1 cellular context compared by ENCODE assay signal in genomic region chr17:76681222-76682137, GRCh38.
TF ChIP-seq lines count a peak whose summit lies in the region.

No MANE protein-coding gene starts in this region.

TF ChIP-seq in HEK293, 187 proteins besides CTCF, POLR2A, EP300 and RAD21 (continued from another document):
- no peak for TF ChIP-seq ZNF155 (tag by site-specific recombination; IDR thresholded peaks at IDR 0.05)
- no peak for TF ChIP-seq ZBTB1 (tag by site-specific recombination; IDR thresholded peaks at IDR 0.05)
- TF ChIP-seq ZNF239 (tag by site-specific recombination; IDR thresholded peaks at IDR 0.05) = no peak
- no peak for TF ChIP-seq SP2 (tag by site-specific recombination; IDR thresholded peaks at IDR 0.05)
- TF ChIP-seq BCL11B (tag by site-specific recombination; IDR thresholded peaks at IDR 0.05; ENCODE audit: low read depth) = no peak
- TF ChIP-seq, protein P1, sequence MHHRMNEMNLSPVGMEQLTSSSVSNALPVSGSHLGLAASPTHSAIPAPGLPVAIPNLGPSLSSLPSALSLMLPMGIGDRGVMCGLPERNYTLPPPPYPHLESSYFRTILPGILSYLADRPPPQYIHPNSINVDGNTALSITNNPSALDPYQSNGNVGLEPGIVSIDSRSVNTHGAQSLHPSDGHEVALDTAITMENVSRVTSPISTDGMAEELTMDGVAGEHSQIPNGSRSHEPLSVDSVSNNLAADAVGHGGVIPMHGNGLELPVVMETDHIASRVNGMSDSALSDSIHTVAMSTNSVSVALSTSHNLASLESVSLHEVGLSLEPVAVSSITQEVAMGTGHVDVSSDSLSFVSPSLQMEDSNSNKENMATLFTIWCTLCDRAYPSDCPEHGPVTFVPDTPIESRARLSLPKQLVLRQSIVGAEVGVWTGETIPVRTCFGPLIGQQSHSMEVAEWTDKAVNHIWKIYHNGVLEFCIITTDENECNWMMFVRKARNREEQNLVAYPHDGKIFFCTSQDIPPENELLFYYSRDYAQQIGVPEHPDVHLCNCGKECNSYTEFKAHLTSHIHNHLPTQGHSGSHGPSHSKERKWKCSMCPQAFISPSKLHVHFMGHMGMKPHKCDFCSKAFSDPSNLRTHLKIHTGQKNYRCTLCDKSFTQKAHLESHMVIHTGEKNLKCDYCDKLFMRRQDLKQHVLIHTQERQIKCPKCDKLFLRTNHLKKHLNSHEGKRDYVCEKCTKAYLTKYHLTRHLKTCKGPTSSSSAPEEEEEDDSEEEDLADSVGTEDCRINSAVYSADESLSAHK (tag by site-specific recombination; IDR thresholded peaks at IDR 0.05) = no peak
- no peak for TF ChIP-seq HOXA7 (CRISPR knock-in tag; IDR thresholded peaks at IDR 0.05; ENCODE audit: borderline replicate concordance)
- no peak for TF ChIP-seq ZNF555 (tag by site-specific recombination; conservative IDR thresholded peaks at IDR 0.05)
- no peak; the same call in 1 of the 2 replicates for TF ChIP-seq OSR2 (tag by site-specific recombination; IDR thresholded peaks at IDR 0.05)
- no peak for TF ChIP-seq ZNF707 (tag by site-specific recombination; IDR thresholded peaks at IDR 0.05)
- TF ChIP-seq, protein P2, sequence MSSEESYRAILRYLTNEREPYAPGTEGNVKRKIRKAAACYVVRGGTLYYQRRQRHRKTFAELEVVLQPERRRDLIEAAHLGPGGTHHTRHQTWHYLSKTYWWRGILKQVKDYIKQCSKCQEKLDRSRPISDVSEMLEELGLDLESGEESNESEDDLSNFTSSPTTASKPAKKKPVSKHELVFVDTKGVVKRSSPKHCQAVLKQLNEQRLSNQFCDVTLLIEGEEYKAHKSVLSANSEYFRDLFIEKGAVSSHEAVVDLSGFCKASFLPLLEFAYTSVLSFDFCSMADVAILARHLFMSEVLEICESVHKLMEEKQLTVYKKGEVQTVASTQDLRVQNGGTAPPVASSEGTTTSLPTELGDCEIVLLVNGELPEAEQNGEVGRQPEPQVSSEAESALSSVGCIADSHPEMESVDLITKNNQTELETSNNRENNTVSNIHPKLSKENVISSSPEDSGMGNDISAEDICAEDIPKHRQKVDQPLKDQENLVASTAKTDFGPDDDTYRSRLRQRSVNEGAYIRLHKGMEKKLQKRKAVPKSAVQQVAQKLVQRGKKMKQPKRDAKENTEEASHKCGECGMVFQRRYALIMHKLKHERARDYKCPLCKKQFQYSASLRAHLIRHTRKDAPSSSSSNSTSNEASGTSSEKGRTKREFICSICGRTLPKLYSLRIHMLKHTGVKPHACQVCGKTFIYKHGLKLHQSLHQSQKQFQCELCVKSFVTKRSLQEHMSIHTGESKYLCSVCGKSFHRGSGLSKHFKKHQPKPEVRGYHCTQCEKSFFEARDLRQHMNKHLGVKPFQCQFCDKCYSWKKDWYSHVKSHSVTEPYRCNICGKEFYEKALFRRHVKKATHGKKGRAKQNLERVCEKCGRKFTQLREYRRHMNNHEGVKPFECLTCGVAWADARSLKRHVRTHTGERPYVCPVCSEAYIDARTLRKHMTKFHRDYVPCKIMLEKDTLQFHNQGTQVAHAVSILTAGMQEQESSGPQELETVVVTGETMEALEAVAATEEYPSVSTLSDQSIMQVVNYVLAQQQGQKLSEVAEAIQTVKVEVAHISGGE (tag by site-specific recombination; conservative IDR thresholded peaks at IDR 0.05; ENCODE audit: low read depth) = no peak
- no peak for TF ChIP-seq ZNF621 (tag by site-specific recombination; IDR thresholded peaks at IDR 0.05)
- peak; percentile 83 for TF ChIP-seq ZIC2 (tag by site-specific recombination; IDR thresholded peaks at IDR 0.05)
- TF ChIP-seq ZBTB20 (tag by site-specific recombination; IDR thresholded peaks at IDR 0.05) = no peak
- TF ChIP-seq ATF2 (tag by site-specific recombination; IDR thresholded peaks at IDR 0.05; ENCODE audit: low read depth) = no peak
- TF ChIP-seq ZSCAN4 (tag by site-specific recombination; IDR thresholded peaks at IDR 0.05) = no peak
- TF ChIP-seq HOXC10 (CRISPR knock-in tag; IDR thresholded peaks at IDR 0.05) = no peak
- TF ChIP-seq ZNF654 (tag by site-specific recombination; IDR thresholded peaks at IDR 0.05; ENCODE audit: low read depth) = peak; percentile 87
- no peak for TF ChIP-seq ZNF112 (tag by site-specific recombination; IDR thresholded peaks at IDR 0.05)
- TF ChIP-seq ZBTB17 (tag by site-specific recombination; IDR thresholded peaks at IDR 0.05) = peak; percentile 60
- peak; percentile 87; the same call in 1 of the 2 replicates for TF ChIP-seq ZNF792 (tag by site-specific recombination; IDR thresholded peaks at IDR 0.05)
- TF ChIP-seq ZNF426 (tag by site-specific recombination; IDR thresholded peaks at IDR 0.05) = no peak
- TF ChIP-seq KLF9 (tag by site-specific recombination; IDR thresholded peaks at IDR 0.05; ENCODE audit: low read depth) = no peak
- 0 out of 2 replicates have a peak, but pooled peaks have one; percentile 16 for TF ChIP-seq ZNF660 (tag by site-specific recombination; IDR thresholded peaks at IDR 0.05)
- no peak for TF ChIP-seq ZNF274 (IDR thresholded peaks at IDR 0.05; ENCODE audit: low read length)
- no peak for TF ChIP-seq ZNF274 (tag by site-specific recombination; IDR thresholded peaks at IDR 0.05; ENCODE audit: borderline replicate concordance)
- TF ChIP-seq ZNF202 (tag by site-specific recombination; IDR thresholded peaks at IDR 0.05; ENCODE audit: borderline replicate concordance) = no peak
- no peak for TF ChIP-seq REPIN1 (tag by site-specific recombination; IDR thresholded peaks at IDR 0.05; ENCODE audit: low read depth)
- no peak for TF ChIP-seq ZNF48 (tag by site-specific recombination; IDR thresholded peaks at IDR 0.05)
- no peak for TF ChIP-seq ZNF530 (tag by site-specific recombination; IDR thresholded peaks at IDR 0.05; ENCODE audit: low read depth)
- TF ChIP-seq SETDB1 (IDR thresholded peaks at IDR 0.05; ENCODE audit: insufficient read length, low read length) = no peak
- TF ChIP-seq ZNF548 (tag by site-specific recombination; IDR thresholded peaks at IDR 0.05) = no peak
- no peak for TF ChIP-seq ZNF785 (tag by site-specific recombination; IDR thresholded peaks at IDR 0.05)
- TF ChIP-seq ZBTB48 (tag by site-specific recombination; IDR thresholded peaks at IDR 0.05) = no peak
- TF ChIP-seq, protein P3, sequence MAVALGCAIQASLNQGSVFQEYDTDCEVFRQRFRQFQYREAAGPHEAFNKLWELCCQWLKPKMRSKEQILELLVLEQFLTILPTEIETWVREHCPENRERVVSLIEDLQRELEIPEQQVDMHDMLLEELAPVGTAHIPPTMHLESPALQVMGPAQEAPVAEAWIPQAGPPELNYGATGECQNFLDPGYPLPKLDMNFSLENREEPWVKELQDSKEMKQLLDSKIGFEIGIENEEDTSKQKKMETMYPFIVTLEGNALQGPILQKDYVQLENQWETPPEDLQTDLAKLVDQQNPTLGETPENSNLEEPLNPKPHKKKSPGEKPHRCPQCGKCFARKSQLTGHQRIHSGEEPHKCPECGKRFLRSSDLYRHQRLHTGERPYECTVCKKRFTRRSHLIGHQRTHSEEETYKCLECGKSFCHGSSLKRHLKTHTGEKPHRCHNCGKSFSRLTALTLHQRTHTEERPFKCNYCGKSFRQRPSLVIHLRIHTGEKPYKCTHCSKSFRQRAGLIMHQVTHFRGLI (tag by site-specific recombination; IDR thresholded peaks at IDR 0.05) = no peak
- TF ChIP-seq KLF8 (tag by site-specific recombination; IDR thresholded peaks at IDR 0.05) = no peak
- no peak for TF ChIP-seq ZNF558 (tag by site-specific recombination; IDR thresholded peaks at IDR 0.05)
- no peak for TF ChIP-seq ZSCAN18 (tag by site-specific recombination; IDR thresholded peaks at IDR 0.05)
- no peak for TF ChIP-seq ZNF76 (tag by site-specific recombination; IDR thresholded peaks at IDR 0.05; ENCODE audit: borderline replicate concordance, low read depth)
- TF ChIP-seq, protein P4, sequence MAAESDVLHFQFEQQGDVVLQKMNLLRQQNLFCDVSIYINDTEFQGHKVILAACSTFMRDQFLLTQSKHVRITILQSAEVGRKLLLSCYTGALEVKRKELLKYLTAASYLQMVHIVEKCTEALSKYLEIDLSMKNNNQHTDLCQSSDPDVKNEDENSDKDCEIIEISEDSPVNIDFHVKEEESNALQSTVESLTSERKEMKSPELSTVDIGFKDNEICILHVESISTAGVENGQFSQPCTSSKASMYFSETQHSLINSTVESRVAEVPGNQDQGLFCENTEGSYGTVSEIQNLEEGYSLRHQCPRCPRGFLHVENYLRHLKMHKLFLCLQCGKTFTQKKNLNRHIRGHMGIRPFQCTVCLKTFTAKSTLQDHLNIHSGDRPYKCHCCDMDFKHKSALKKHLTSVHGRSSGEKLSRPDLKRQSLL (tag by site-specific recombination; IDR thresholded peaks at IDR 0.05) = no peak
- peak; percentile 52; the same call in 1 of the 2 replicates for TF ChIP-seq ZFHX2 (tag by site-specific recombination; conservative IDR thresholded peaks at IDR 0.05)
- no peak for TF ChIP-seq ZNF843 (tag by site-specific recombination; IDR thresholded peaks at IDR 0.05)
- TF ChIP-seq ZNF23 (tag by site-specific recombination; IDR thresholded peaks at IDR 0.05; ENCODE audit: borderline replicate concordance) = no peak
- no peak for TF ChIP-seq ZNF776 (tag by site-specific recombination; IDR thresholded peaks at IDR 0.05; ENCODE audit: borderline replicate concordance)
- TF ChIP-seq ZNF302 (tag by site-specific recombination; IDR thresholded peaks at IDR 0.05; ENCODE audit: low read depth) = no peak
- TF ChIP-seq ZNF510 (tag by site-specific recombination; IDR thresholded peaks at IDR 0.05; ENCODE audit: insufficient replicate concordance) = no peak
- no peak for TF ChIP-seq ZBTB44 (tag by site-specific recombination; IDR thresholded peaks at IDR 0.05)
- no peak for TF ChIP-seq ZNF670 (tag by site-specific recombination; IDR thresholded peaks at IDR 0.05; ENCODE audit: low read depth)
- TF ChIP-seq GLIS1 (tag by site-specific recombination; IDR thresholded peaks at IDR 0.05) = peak; percentile 45; the same call in 1 of the 2 replicates
- TF ChIP-seq, protein P5, sequence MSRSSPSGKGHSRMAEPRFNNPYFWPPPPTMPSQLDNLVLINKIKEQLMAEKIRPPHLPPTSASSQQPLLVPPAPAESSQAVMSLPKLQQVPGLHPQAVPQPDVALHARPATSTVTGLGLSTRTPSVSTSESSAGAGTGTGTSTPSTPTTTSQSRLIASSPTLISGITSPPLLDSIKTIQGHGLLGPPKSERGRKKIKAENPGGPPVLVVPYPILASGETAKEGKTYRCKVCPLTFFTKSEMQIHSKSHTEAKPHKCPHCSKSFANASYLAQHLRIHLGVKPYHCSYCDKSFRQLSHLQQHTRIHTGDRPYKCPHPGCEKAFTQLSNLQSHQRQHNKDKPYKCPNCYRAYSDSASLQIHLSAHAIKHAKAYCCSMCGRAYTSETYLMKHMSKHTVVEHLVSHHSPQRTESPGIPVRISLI (tag by site-specific recombination; IDR thresholded peaks at IDR 0.05) = no peak
- peak; percentile 65; the same call in 1 of the 2 replicates for TF ChIP-seq EGR2 (tag by site-specific recombination; IDR thresholded peaks at IDR 0.05; ENCODE audit: low read depth)
- no peak for TF ChIP-seq ZNF391 (tag by site-specific recombination; IDR thresholded peaks at IDR 0.05; ENCODE audit: borderline replicate concordance, low read depth)
- TF ChIP-seq ZNF596 (tag by site-specific recombination; IDR thresholded peaks at IDR 0.05) = no peak
- no peak for TF ChIP-seq OVOL3 (tag by site-specific recombination; IDR thresholded peaks at IDR 0.05)
- TF ChIP-seq ZNF585B (tag by site-specific recombination; IDR thresholded peaks at IDR 0.05) = no peak
- no peak for TF ChIP-seq ZNF311 (tag by site-specific recombination; IDR thresholded peaks at IDR 0.05; ENCODE audit: borderline replicate concordance)
- TF ChIP-seq ZNF19 (tag by site-specific recombination; IDR thresholded peaks at IDR 0.05; ENCODE audit: low read depth) = no peak
